22 cellular contexts compared by ENCODE assay signal in genomic region chr6:49025273-49026240, GRCh38.
"Had no signal": no experiment of that assay in that cellular context is flagged by ENCODE, and none has a peak within 500 bp of the region (broad histone marks: within the 10 kb centered on the region; RNA-seq: fewer than 3 reads in every experiment).

No MANE protein-coding gene starts in this region.

- DNase-seq: dorsolateral prefrontal cortex; effector CD4-positive, alpha-beta T cell; gastrocnemius medialis; head of caudate nucleus; kidney; mesendoderm; midbrain; naive thymus-derived CD4-positive, alpha-beta T cell; nephron progenitor cell; nucleus accumbens; stimulated activated CD4-positive, alpha-beta T cell treated with anti-CD3 and anti-CD28 coated beads, Interleukin-2, amount 100 ng/mL, for 24 hours; stimulated activated CD4-positive, alpha-beta T cell treated with anti-CD3 and anti-CD28 coated beads, Interleukin-4, amount 100 ng/mL, for 24 hours; stimulated activated naive CD4-positive, alpha-beta T cell treated with Interleukin-2 at 50 U/mL for 16 hours; stomach; testis; tibial artery had no signal

- H3K9me3 ChIP-seq: gastrocnemius medialis, prostate gland, right atrium auricular region, testis had no signal

- H3K4me3 ChIP-seq: dorsolateral prefrontal cortex, gastrocnemius medialis, prostate gland, right atrium auricular region, smooth muscle cell, stomach, testis, tibial artery had no signal

- H3K36me3 ChIP-seq: gastrocnemius medialis, prostate gland, right atrium auricular region, stomach, tibial artery had no signal

- H3K27me3 ChIP-seq: gastrocnemius medialis, right atrium auricular region, stomach, testis, tibial artery had no signal

- H3K4me2 ChIP-seq: smooth muscle cell had no signal

- ATAC-seq: gastrocnemius medialis; left lobe of liver; naive thymus-derived CD4-positive, alpha-beta T cell; sciatic nerve; stimulated activated effector memory CD8-positive, alpha-beta T cell treated with anti-CD3 and anti-CD28 coated beads, Interleukin-12 subunit alpha, Interleukin-12 subunit beta, amount 100 ng/mL, for 72 hours had no signal

- H3K4me1 ChIP-seq: gastrocnemius medialis, prostate gland, right atrium auricular region, stomach, testis, tibial artery had no signal

- H3K27ac ChIP-seq: dorsolateral prefrontal cortex, gastrocnemius medialis, prostate gland, right atrium auricular region, stomach, testis, tibial artery had no signal
